In the genomic region with DNA sequence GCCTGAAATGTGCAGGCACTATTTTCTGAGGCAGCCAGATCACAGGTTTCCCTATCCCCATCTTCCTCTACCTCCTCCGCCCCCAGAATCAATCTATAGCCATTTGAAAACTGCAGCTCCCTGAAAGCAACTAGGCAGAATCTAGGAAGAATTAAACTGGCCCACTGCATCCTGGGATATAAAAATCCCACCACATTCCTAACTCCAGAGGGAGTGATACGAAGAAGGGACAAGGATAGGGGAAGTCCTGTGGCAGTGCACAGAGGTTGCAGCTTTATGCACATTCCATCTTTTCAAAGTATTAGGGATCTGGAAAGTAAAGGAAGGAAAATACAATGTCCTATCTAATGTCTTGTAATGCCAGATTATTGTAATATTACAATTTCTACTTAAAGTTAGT, we compare ENCODE assay signal across 12 cellular contexts. TPM values are rescaled to one million over a fixed set of nuclear protein-coding genes. Genes with fewer than 3 reads are reported as not detected.
A peak's percentile ranks its signal among the peaks of the same experiment; 100 is the strongest.
DNase-seq lines count a peak whose midpoint lies in the region; ATAC-seq and TF ChIP-seq lines count a peak whose summit lies in the region.
"Had no signal": no experiment of that assay in that cellular context is flagged by ENCODE, and none has a peak within 500 bp of the region (broad histone marks: within the 10 kb centered on the region; RNA-seq: fewer than 3 reads in every experiment).

No MANE protein-coding gene starts in this region.

- no peaks in the 10 kb centered on the region for H3K36me3 ChIP-seq in SJCRH30
- H3K36me3 ChIP-seq: spleen had no signal

- no peak overlapping the region for H3K56ac ChIP-seq in H9 (ENCODE audit: insufficient read length, low read depth, low read length)

- TF ChIP-seq CTCF in H9 (conservative IDR thresholded peaks at IDR 0.05) (peak; percentile 59), foreskin fibroblast (IDR thresholded peaks at IDR 0.05; ENCODE audit: low read depth, low read length) (peak; percentile 27), retinal pigment epithelial cell (conservative IDR thresholded peaks at IDR 0.05; ENCODE audit: low read depth, low read length) (peak; percentile 63)

- H3K79me1 ChIP-seq in H9 (ENCODE audit: insufficient read depth, low read depth, low read length, poor library complexity, severe bottlenecking): no peaks in the 10 kb centered on the region

- no peaks in the 10 kb centered on the region; the same call in 1 of the 2 replicates for H3K27me3 Mint-ChIP-seq in H9 (ENCODE audit: low read depth)
- peaks cover 2% of the 10 kb centered on the region for H3K27me3 Mint-ChIP-seq in T-helper 2 cell treated with Interferon-gamma antibody and Interleukin-4, amounts not matched to agents 5 μg/mL and 100 μg/mL, for 36 hours (ENCODE audit: low read depth)

- no peak overlapping the region for H4K8ac ChIP-seq in H9 (replicated peaks; ENCODE audit: insufficient read length, low read depth, low read length)

- H3K4ac ChIP-seq in H9 (ENCODE audit: low read depth, low read length): no peak overlapping the region

- H3K9me3 ChIP-seq in H9 (ENCODE audit: control insufficient read depth, low read depth, low read length) (no peaks in the 10 kb centered on the region), SJCRH30 (replicated peaks) (no peaks in the 10 kb centered on the region)
- H3K9me3 ChIP-seq: spleen had no signal

- H3K4me3 ChIP-seq in SJCRH30: no peak overlapping the region
- H3K4me3 ChIP-seq in foreskin fibroblast (ENCODE audit: low read depth in 1 of 2, low read length in 2 of 2): no peak overlapping the region
- no peak overlapping the region for H3K4me3 ChIP-seq in retinal pigment epithelial cell (ENCODE audit: low read length)
- H3K4me3 ChIP-seq: spleen had no signal

- H3K4me3 Mint-ChIP-seq in H9: no peak overlapping the region
- no peak overlapping the region for H3K4me3 Mint-ChIP-seq in T-helper 2 cell treated with Interferon-gamma antibody and Interleukin-4, amounts not matched to agents 5 μg/mL and 100 μg/mL, for 36 hours

- no peak overlapping the region for H3K18ac ChIP-seq in H9 (ENCODE audit: insufficient read length, low read depth, low read length)

- peaks cover 7% of the 10 kb centered on the region; the same call in 1 of the 2 replicates for H3K4me1 ChIP-seq in H9 (ENCODE audit: insufficient read depth, low read length)
- H3K4me1 ChIP-seq in SJCRH30: peaks cover 47% of the 10 kb centered on the region
- H3K4me1 ChIP-seq: spleen had no signal

- no peak overlapping the region for H2BK120ac ChIP-seq in H9 (ENCODE audit: low read depth, low read length, poor library complexity, severe bottlenecking)

- H3K27ac ChIP-seq in H9 (ENCODE audit: insufficient read length, low read depth, low read length) (no peak overlapping the region), SJCRH30 (no peak overlapping the region)
- H3K27ac ChIP-seq: spleen had no signal

- H3K79me2 ChIP-seq in H9 (ENCODE audit: insufficient read depth, low read length): no peaks in the 10 kb centered on the region

- no peak for ATAC-seq in HG03457 (IDR thresholded peaks at IDR 0.05; ENCODE audit: unreplicated experiment)
- no peak for ATAC-seq in GM21423 (IDR thresholded peaks at IDR 0.05; ENCODE audit: unreplicated experiment)

- H2AFZ ChIP-seq in H9 (ENCODE audit: low read length): peak overlapping the region; percentile 85

- H2BK5ac ChIP-seq in H9 (ENCODE audit: insufficient read length, low read length): no peak overlapping the region

- H4K91ac ChIP-seq in H9 (ENCODE audit: insufficient read length, low read depth, low read length): no peak overlapping the region

- H3T11ph ChIP-seq in H9 (ENCODE audit: low read length): no peak overlapping the region

- no peaks in the 10 kb centered on the region for H3K23me2 ChIP-seq in H9 (ENCODE audit: insufficient read length, low read depth, low read length, poor library complexity, severe bottlenecking)

- H3K27me3 ChIP-seq in H9 (ENCODE audit: insufficient read depth, low read length) (no peaks in the 10 kb centered on the region), SJCRH30 (no peaks in the 10 kb centered on the region)
- H3K27me3 ChIP-seq: spleen had no signal

- H3K14ac ChIP-seq in H9 (ENCODE audit: insufficient read depth, low read length): no peak overlapping the region

- no peaks in the 10 kb centered on the region for H4K20me1 ChIP-seq in H9 (ENCODE audit: control insufficient read depth, insufficient read depth, insufficient read length)

- H3K23ac ChIP-seq in H9 (ENCODE audit: insufficient read length, low read depth, low read length): no peak overlapping the region

- H3K9ac ChIP-seq in H9 (ENCODE audit: extremely low read depth, insufficient read length, low read length): no peak overlapping the region

- H2BK20ac ChIP-seq in H9 (ENCODE audit: low read depth, low read length, poor library complexity, severe bottlenecking): no peak overlapping the region

- peak; percentile 49 for DNase-seq in H9
- peak; percentile 35 to 67 for DNase-seq in SJCRH30
- DNase-seq in foreskin fibroblast: peak in 1 of 2 donors; percentile 50
- no peak for DNase-seq in retinal pigment epithelial cell (ENCODE audit: low read depth)
- no peak for DNase-seq in cerebellar nuclear complex (lab: John Stamatoyannopoulos, UW)
- no peak for DNase-seq in T-helper 2 cell treated with Interferon-gamma antibody and Interleukin-4, amounts not matched to agents 5 μg/mL and 100 μg/mL, for 36 hours (ENCODE audit: low spot score)
- DNase-seq: anterior cingulate cortex, DND-41, spleen, T1000 had no signal

- H3K4me1 Mint-ChIP-seq in H9: peaks cover 14% of the 10 kb centered on the region in 2 experiments
- H3K4me1 Mint-ChIP-seq in T-helper 2 cell treated with Interferon-gamma antibody and Interleukin-4, amounts not matched to agents 5 μg/mL and 100 μg/mL, for 36 hours (ENCODE audit: low read depth): no peaks in the 10 kb centered on the region

- no peak overlapping the region for H2AK5ac ChIP-seq in H9 (ENCODE audit: insufficient read length, low read length)

- no peak overlapping the region for H3K27ac Mint-ChIP-seq in H9
- no peak overlapping the region for H3K27ac Mint-ChIP-seq in T-helper 2 cell treated with Interferon-gamma antibody and Interleukin-4, amounts not matched to agents 5 μg/mL and 100 μg/mL, for 36 hours

- no peak overlapping the region for H2BK15ac ChIP-seq in H9 (ENCODE audit: low read depth, low read length)

- H2BK12ac ChIP-seq in H9 (ENCODE audit: insufficient read length, low read depth, low read length): no peak overlapping the region

- H4K5ac ChIP-seq in H9 (ENCODE audit: insufficient read length, low read depth, low read length): no peak overlapping the region

- H3K36me3 Mint-ChIP-seq in H9 (ENCODE audit: insufficient read depth in 1 of 3, low read depth in 3 of 3): no peaks in the 10 kb centered on the region
- no peaks in the 10 kb centered on the region for H3K36me3 Mint-ChIP-seq in T-helper 2 cell treated with Interferon-gamma antibody and Interleukin-4, amounts not matched to agents 5 μg/mL and 100 μg/mL, for 36 hours (ENCODE audit: low read depth)

- no peaks in the 10 kb centered on the region; a peak in 1 of 5 replicates for H3K9me3 Mint-ChIP-seq in H9
- H3K9me3 Mint-ChIP-seq in T-helper 2 cell treated with Interferon-gamma antibody and Interleukin-4, amounts not matched to agents 5 μg/mL and 100 μg/mL, for 36 hours: no peaks in the 10 kb centered on the region

- no peak overlapping the region for H3K4me2 ChIP-seq in H9 (ENCODE audit: insufficient read depth, insufficient read length, low read length)

- no CpG with 5 or more reads among the region's 2 CpGs for WGBS in H9 (ENCODE audit: extremely low coverage, insufficient read length, low lambda C conversion rate)

RNA-seq across cellular contexts. Expression of a gene that starts 18.3 kb away (rescaled TPM):
- total RNA-seq in H9 (2021): 2.9 and 3.1 TPM in 2 replicates
- 29.7 and 31.8 TPM in 2 replicates for total RNA-seq in SJCRH30 (2014; rRNA removed; shearing (Covaris generic))

RNA-seq across cellular contexts. Expression of a gene that starts 50.4 kb away (rescaled TPM):
- total RNA-seq in H9 (2021): 41.7 and 44.2 TPM in 2 replicates
- total RNA-seq in SJCRH30 (2014; rRNA removed; shearing (Covaris generic)): 155 TPM in 2 replicates

Comparison
In these comparisons a context has a peak if more than half of its experiments do, and no peak if none do; other contexts are left out.
1. DNase-seq: peak in H9 (single experiment) and SJCRH30 (2 of 2); none in retinal pigment epithelial cell (single experiment), cerebellar nuclear complex (0 of 2) and T-helper 2 cell treated with Interferon-gamma antibody and Interleukin-4, amounts not matched to agents 5 μg/mL and 100 μg/mL, for 36 hours (single experiment).
2. Peak in every context shown above with its lines, with median percentiles within 50 percentile points of each other: CTCF ChIP-seq.